Comparison of ENCODE assay signal across 12 cellular contexts in genomic region chr6:13447949-13448724, GRCh38. TPM values are rescaled to one million over a fixed set of nuclear protein-coding genes. Genes with fewer than 3 reads are reported as not detected.
A peak's percentile ranks its signal among the peaks of the same experiment; 100 is the strongest.
DNase-seq lines count a peak whose midpoint lies in the region; ATAC-seq, FAIRE-seq and TF ChIP-seq lines count a peak whose summit lies in the region.
"Had no signal": no experiment of that assay in that cellular context is flagged by ENCODE, and none has a peak within 500 bp of the region (broad histone marks: within the 10 kb centered on the region; RNA-seq: fewer than 3 reads in every experiment).

No MANE protein-coding gene starts in this region.

- no peak overlapping the region for H3K4ac ChIP-seq in mesenchymal stem cell (ENCODE audit: low read depth in 1 of 2, low read length in 2 of 2)

- H3K27ac Mint-ChIP-seq in CD8-positive, alpha-beta T cell: peak overlapping the region; percentile 66
- H3K27ac Mint-ChIP-seq in endothelial cell (ENCODE audit: unreplicated experiment) (peak overlapping the region; percentile 48), natural killer cell (peak overlapping the region; percentile 97 to 99)
- H3K27ac Mint-ChIP-seq: CD4-positive, alpha-beta T cell had no signal

- ATAC-seq in CD8-positive, alpha-beta T cell: no peak
- ATAC-seq in natural killer cell (peak; percentile 27 to 56 (median 54)), HG03520 (IDR thresholded peaks at IDR 0.05; ENCODE audit: unreplicated experiment) (no peak)

- H3K9me3 Mint-ChIP-seq in CD8-positive, alpha-beta T cell: no peaks in the 10 kb centered on the region
- H3K9me3 Mint-ChIP-seq in endothelial cell (ENCODE audit: unreplicated experiment) (no peaks in the 10 kb centered on the region), natural killer cell (no peaks in the 10 kb centered on the region)
- H3K9me3 Mint-ChIP-seq: CD4-positive, alpha-beta T cell had no signal

- no peak overlapping the region for H3K23ac ChIP-seq in mesenchymal stem cell (ENCODE audit: low read length in 2 of 2)

- H3K14ac ChIP-seq in mesenchymal stem cell (ENCODE audit: low read length in 2 of 2): no peak overlapping the region

- H3K36me3 Mint-ChIP-seq in CD8-positive, alpha-beta T cell: no peaks in the 10 kb centered on the region
- H3K36me3 Mint-ChIP-seq in endothelial cell (ENCODE audit: low read depth, unreplicated experiment) (peaks cover 39% of the 10 kb centered on the region), natural killer cell (no peaks in the 10 kb centered on the region)

- no peaks in the 10 kb centered on the region for H3K36me3 ChIP-seq in CD8-positive, alpha-beta T cell (ENCODE audit: insufficient read depth, low read length)
- H3K36me3 ChIP-seq in mesenchymal stem cell (ENCODE audit: control insufficient read depth in 1 of 2, insufficient read depth in 2 of 2, low read depth in 1 of 2, low read length in 2 of 2): peaks cover 0 to 4% of the 10 kb centered on the region in 2 experiments

- CTCF ChIA-PET in CD8-positive, alpha-beta T cell (lab: Charles Lee): interaction anchor here (1.1 to 2.6 kb wide), 2 partner anchors 89 to 127 kb away, joined by 3 to 9 read pairs; partner anchors contain the start of gene SIRT5

- no peaks in the 10 kb centered on the region for H3K27me3 ChIP-seq in CD8-positive, alpha-beta T cell (ENCODE audit: insufficient read depth, low read length)
- H3K27me3 ChIP-seq in mesenchymal stem cell (ENCODE audit: control insufficient read depth in 1 of 2, insufficient read depth in 1 of 2, low read length in 2 of 2): no peaks in the 10 kb centered on the region
- H3K27me3 ChIP-seq: SJSA1 had no signal

- H3K27ac ChIP-seq in CD8-positive, alpha-beta T cell (ENCODE audit: low read depth, low read length): no peak overlapping the region
- no peak overlapping the region for H3K27ac ChIP-seq in mesenchymal stem cell (ENCODE audit: low read length, poor library complexity, severe bottlenecking)
- H3K27ac ChIP-seq: SJSA1 had no signal

- H3K4me3 ChIP-seq in CD8-positive, alpha-beta T cell (ENCODE audit: low read depth, low read length): no peak overlapping the region
- no peak overlapping the region for H3K4me3 ChIP-seq in mesenchymal stem cell (ENCODE audit: insufficient read depth in 1 of 2, low read depth in 1 of 2, low read length in 2 of 2)
- H3K4me3 ChIP-seq: SJSA1 had no signal

- H2BK12ac ChIP-seq in mesenchymal stem cell (ENCODE audit: low read length in 2 of 2): peak overlapping the region in 1 of 2 experiments; percentile 12

- no peak overlapping the region for H4K91ac ChIP-seq in mesenchymal stem cell (ENCODE audit: low read length)

- no peak overlapping the region for H2BK15ac ChIP-seq in mesenchymal stem cell (ENCODE audit: low read depth, poor library complexity, severe bottlenecking)

- TF ChIP-seq CTCF in CD8-positive, alpha-beta T cell (IDR thresholded peaks at IDR 0.05): no peak
- no peak for TF ChIP-seq CTCF in endothelial cell (IDR thresholded peaks at IDR 0.05; ENCODE audit: unreplicated experiment)
- TF ChIP-seq CTCF in natural killer cell (IDR thresholded peaks at IDR 0.05): no peak

- H2AFZ ChIP-seq in mesenchymal stem cell (ENCODE audit: low read depth, low read length): no peak overlapping the region

- intact Hi-C loops in CD8-positive, alpha-beta T cell (cut with DNase I, micrococcal nuclease): no loop called here
- intact Hi-C loops in natural killer cell (cut with micrococcal nuclease): no loop called here

- POLR2A ChIA-PET in CD8-positive, alpha-beta T cell (lab: Charles Lee): no interaction called here

- H2BK120ac ChIP-seq in mesenchymal stem cell (ENCODE audit: low read depth, low read length): no peak overlapping the region

- 86% methylated on average over 4 of the region's 5 CpGs for WGBS in mesenchymal stem cell

- no peak overlapping the region for H3K4me2 ChIP-seq in mesenchymal stem cell (ENCODE audit: low read length, poor library complexity, severe bottlenecking)

- peak in 1 of 7 experiments; percentile 29 for DNase-seq in CD8-positive, alpha-beta T cell
- DNase-seq in NOMO-1 treated with dmso at 0.1 percent for 144 hours (lab: John Stamatoyannopoulos, UW; ENCODE audit: unreplicated experiment): peak; percentile 13
- no peak for DNase-seq in endothelial cell (ENCODE audit: low spot score)
- no peak for DNase-seq in natural killer cell
- no peak for DNase-seq in stimulated activated CD4-positive, alpha-beta T cell treated with anti-CD3 and anti-CD28 coated beads, Interleukin-4, amount 100 ng/mL, for 4 hours
- DNase-seq in mesenchymal stem cell: no peak
- DNase-seq in frontal cortex (ENCODE audit: low spot score in 2 of 2): no peak
- DNase-seq: activated CD4-positive, alpha-beta T cell treated with anti-CD3 and anti-CD28 coated beads, Interleukin-2, amount 50 U/mL, for 48 hours; CD4-positive, alpha-beta T cell had no signal

- FAIRE-seq in frontal cortex (lab: Jason Lieb, UNC): no peak
- FAIRE-seq: astrocyte had no signal

- H3K9ac ChIP-seq in mesenchymal stem cell (ENCODE audit: low read length): no peak overlapping the region

- H2BK5ac ChIP-seq in mesenchymal stem cell (ENCODE audit: low read depth, low read length, poor library complexity, severe bottlenecking): no peak overlapping the region

- H3K4me1 Mint-ChIP-seq in CD8-positive, alpha-beta T cell (ENCODE audit: low read depth): peaks cover 31% of the 10 kb centered on the region
- peaks cover 45% of the 10 kb centered on the region for H3K4me1 Mint-ChIP-seq in endothelial cell (ENCODE audit: unreplicated experiment)
- H3K4me1 Mint-ChIP-seq in natural killer cell: peaks cover 77 to 81% of the 10 kb centered on the region in 2 donors

- H3K27me3 Mint-ChIP-seq in CD8-positive, alpha-beta T cell (ENCODE audit: low read depth): no peaks in the 10 kb centered on the region
- H3K27me3 Mint-ChIP-seq in endothelial cell (ENCODE audit: unreplicated experiment) (peaks cover 2% of the 10 kb centered on the region), natural killer cell (ENCODE audit: low read depth in 2 of 2) (no peaks in the 10 kb centered on the region)
- H3K27me3 Mint-ChIP-seq: CD4-positive, alpha-beta T cell had no signal

- no peak overlapping the region for H3K4me3 Mint-ChIP-seq in CD8-positive, alpha-beta T cell
- H3K4me3 Mint-ChIP-seq in endothelial cell (ENCODE audit: unreplicated experiment): peak overlapping the region; percentile 5
- H3K4me3 Mint-ChIP-seq in natural killer cell: peak overlapping the region; percentile 81
- H3K4me3 Mint-ChIP-seq: CD4-positive, alpha-beta T cell had no signal

- H3K18ac ChIP-seq in mesenchymal stem cell (ENCODE audit: low read depth in 1 of 2, low read length in 2 of 2): no peak overlapping the region

- H2AK5ac ChIP-seq in mesenchymal stem cell (ENCODE audit: low read length, severe bottlenecking): no peak overlapping the region

- H4K8ac ChIP-seq in mesenchymal stem cell (ENCODE audit: low read length): no peak overlapping the region

- H3K4me1 ChIP-seq in CD8-positive, alpha-beta T cell (ENCODE audit: insufficient read depth, low read length): peaks cover 12% of the 10 kb centered on the region
- H3K4me1 ChIP-seq in mesenchymal stem cell (ENCODE audit: control insufficient read depth, insufficient read depth, low read depth, low read length): no peaks in the 10 kb centered on the region

- no peaks in the 10 kb centered on the region for H3K79me1 ChIP-seq in mesenchymal stem cell (replicated peaks; ENCODE audit: low read length, poor library complexity, severe bottlenecking)

- no peaks in the 10 kb centered on the region for H3K9me3 ChIP-seq in CD8-positive, alpha-beta T cell (ENCODE audit: low read length)
- no peaks in the 10 kb centered on the region for H3K9me3 ChIP-seq in mesenchymal stem cell (ENCODE audit: control insufficient read depth, low read length)
- H3K9me3 ChIP-seq: SJSA1 had no signal

RNA-seq across cellular contexts. Expression of gene GFOD1, which starts 39.3 kb away (rescaled TPM):
- total RNA-seq in CD8-positive, alpha-beta T cell: 1 to 10 TPM; 5.6 to 7.6 TPM
- total RNA-seq in endothelial cell (ENCODE audit: unreplicated experiment): 47.6 TPM
- total RNA-seq in natural killer cell: 10 to 100 TPM; 59.7 to 74.5 (median 71.2) TPM
- polyA plus RNA-seq in mesenchymal stem cell (2013, experiment 1 of 2): 2.3 TPM
- 2.2 TPM for polyA plus RNA-seq in mesenchymal stem cell (2013, experiment 2 of 2)
- total RNA-seq in frontal cortex: 32.2 TPM

Comparison
In these comparisons a context has a peak if more than half of its experiments do, and no peak if none do; other contexts are left out.
1. ATAC-seq: peak in natural killer cell (3 of 3); none in CD8-positive, alpha-beta T cell (single experiment) and HG03520 (single experiment).
2. H3K27ac Mint-ChIP-seq: peak in every context shown above with its lines; median percentile 98 in natural killer cell; 66 in CD8-positive, alpha-beta T cell; 48 in endothelial cell.